Comparison of ENCODE assay signal across 15 cellular contexts in genomic region chr5:96855041-96855872, GRCh38. TPM values are rescaled to one million over a fixed set of nuclear protein-coding genes. Genes with fewer than 3 reads are reported as not detected.
A peak's percentile ranks its signal among the peaks of the same experiment; 100 is the strongest.
DNase-seq lines count a peak whose midpoint lies in the region; ATAC-seq and TF ChIP-seq lines count a peak whose summit lies in the region.
"Had no signal": no experiment of that assay in that cellular context is flagged by ENCODE, and none has a peak within 500 bp of the region (broad histone marks: within the 10 kb centered on the region; RNA-seq: fewer than 3 reads in every experiment).

No MANE protein-coding gene starts in this region.

- TF ChIP-seq CTCF in PC-3 (conservative IDR thresholded peaks at IDR 0.05; ENCODE audit: low read depth, low read length) (no peak), epithelial cell of proximal tubule (conservative IDR thresholded peaks at IDR 0.05; ENCODE audit: low read depth, low read length) (no peak), omental fat pad (IDR thresholded peaks at IDR 0.05) (no peak)

- no peaks in the 10 kb centered on the region for H3F3A ChIP-seq in PC-3 (ENCODE audit: low read length, unreplicated experiment)

- peak; percentile 70 for ATAC-seq in PC-3
- peak; percentile 53 for ATAC-seq in omental fat pad (ENCODE audit: low FRiP score)
- ATAC-seq in esophagus mucosa = no peak
- ATAC-seq in stimulated activated memory B cell treated with anti-CD40 and anti-IgM and Interleukin-4, amounts not matched to agents 10 μg/mL and 1 μg/mL and 100 μg/mL, for 72 hours = no peak
- ATAC-seq in HG02610 (IDR thresholded peaks at IDR 0.05; ENCODE audit: unreplicated experiment) = no peak
- ATAC-seq: activated CD4-positive, alpha-beta T cell treated with anti-CD3 and anti-CD28 coated beads for 36 hours had no signal

- H3K4me3 ChIP-seq in PC-3 (ENCODE audit: low read length) = peak overlapping the region; percentile 58
- H3K4me3 ChIP-seq in epithelial cell of proximal tubule (ENCODE audit: low read depth, low read length) = no peak overlapping the region

- H3K79me2 ChIP-seq in PC-3 (ENCODE audit: low read length) = no peaks in the 10 kb centered on the region

- H3K9me3 ChIP-seq in PC-3 (ENCODE audit: low read length) = no peaks in the 10 kb centered on the region

- peak overlapping the region; percentile 92 for H3K27ac ChIP-seq in PC-3 (ENCODE audit: low read length)

- no peaks in the 10 kb centered on the region for H3K9me2 ChIP-seq in PC-3 (replicated peaks; ENCODE audit: low read length)

- H3K4me2 ChIP-seq in PC-3 (ENCODE audit: low read length) = peak overlapping the region; percentile 82

- POLR2A ChIA-PET in PC-3 (lab: Charles Lee; ENCODE audit: unreplicated experiment) = no interaction called here

- H3K27me3 ChIP-seq in PC-3 (ENCODE audit: low read length) = no peaks in the 10 kb centered on the region

- intact Hi-C loops in PC-3 (cut with micrococcal nuclease) = loop anchor here (1.0 to 10.0 kb wide), 4 partner anchors 31 to 230 kb away; no protein-coding TSS in a partner anchor

- H3K4me1 Mint-ChIP-seq in stimulated activated memory B cell treated with anti-CD40 and anti-IgM and Interleukin-4, amounts not matched to agents 10 μg/mL and 1 μg/mL and 100 μg/mL, for 72 hours = no peaks in the 10 kb centered on the region
- H3K4me1 Mint-ChIP-seq: activated CD4-positive, alpha-beta T cell treated with anti-CD3 and anti-CD28 coated beads for 36 hours; CD4-positive, CD25-positive, alpha-beta regulatory T cell; IgD-negative memory B cell had no signal

- no peaks in the 10 kb centered on the region for H3K36me3 ChIP-seq in PC-3 (ENCODE audit: low read depth, low read length)

- DNase-seq in ELR (ENCODE audit: low read depth) (peak; percentile 10), PC-3 (peak; percentile 94), epithelial cell of proximal tubule (ENCODE audit: low read depth) (peak; percentile 59), omental fat pad (ENCODE audit: low spot score) (no peak), kidney glomerular epithelial cell (lab: John Stamatoyannopoulos, UW) (no peak)
- DNase-seq: activated CD4-positive, alpha-beta T cell treated with anti-CD3 and anti-CD28 coated beads for 36 hours; activated effector memory CD4-positive, alpha-beta T cell treated with Interleukin-2 at 50 U/mL for 16 hours; CD4-positive, CD25-positive, alpha-beta regulatory T cell; central memory CD4-positive, alpha-beta T cell; glutamatergic neuron; NCI-H2171 treated with DMSO at 0.1 percent for 48 hours had no signal

- H3K9ac ChIP-seq in PC-3 (ENCODE audit: low read length) = peak overlapping the region; percentile 56

- H3K27ac Mint-ChIP-seq in stimulated activated memory B cell treated with anti-CD40 and anti-IgM and Interleukin-4, amounts not matched to agents 10 μg/mL and 1 μg/mL and 100 μg/mL, for 72 hours = no peak overlapping the region
- H3K27ac Mint-ChIP-seq: activated CD4-positive, alpha-beta T cell treated with anti-CD3 and anti-CD28 coated beads for 36 hours; CD4-positive, CD25-positive, alpha-beta regulatory T cell had no signal

- H3K36me3 Mint-ChIP-seq in stimulated activated memory B cell treated with anti-CD40 and anti-IgM and Interleukin-4, amounts not matched to agents 10 μg/mL and 1 μg/mL and 100 μg/mL, for 72 hours = no peaks in the 10 kb centered on the region
- H3K36me3 Mint-ChIP-seq: CD4-positive, CD25-positive, alpha-beta regulatory T cell; IgD-negative memory B cell had no signal

- H3K4me3 Mint-ChIP-seq in stimulated activated memory B cell treated with anti-CD40 and anti-IgM and Interleukin-4, amounts not matched to agents 10 μg/mL and 1 μg/mL and 100 μg/mL, for 72 hours = no peak overlapping the region
- H3K4me3 Mint-ChIP-seq: activated CD4-positive, alpha-beta T cell treated with anti-CD3 and anti-CD28 coated beads for 36 hours; CD4-positive, CD25-positive, alpha-beta regulatory T cell; IgD-negative memory B cell had no signal

- peak overlapping the region; percentile 69 for H2AFZ ChIP-seq in PC-3 (ENCODE audit: low read length)

- no peaks in the 10 kb centered on the region for H4K20me1 ChIP-seq in PC-3 (ENCODE audit: low read length)

- H3K4me1 ChIP-seq in PC-3 (ENCODE audit: insufficient read depth, low read length) = peaks cover 62% of the 10 kb centered on the region

- CTCF ChIA-PET in PC-3 (lab: Charles Lee) = interaction anchor here (0.6 to 0.9 kb wide), 2 partner anchors 14 to 519 kb away, joined by 3 to 5 read pairs; no protein-coding TSS in a partner anchor

- no peaks in the 10 kb centered on the region for H3K27me3 Mint-ChIP-seq in stimulated activated memory B cell treated with anti-CD40 and anti-IgM and Interleukin-4, amounts not matched to agents 10 μg/mL and 1 μg/mL and 100 μg/mL, for 72 hours

- no peaks in the 10 kb centered on the region for H3K9me3 Mint-ChIP-seq in stimulated activated memory B cell treated with anti-CD40 and anti-IgM and Interleukin-4, amounts not matched to agents 10 μg/mL and 1 μg/mL and 100 μg/mL, for 72 hours
- H3K9me3 Mint-ChIP-seq: IgD-negative memory B cell had no signal

- no TSS peak for BruUV-seq in PC-3 (replicated peaks; lab: Mats Ljungman, UMichigan)

RNA-seq across cellular contexts. Expression of gene ERAP2, which starts 21.0 kb away (rescaled TPM):
- total RNA-seq in PC-3 (2014; rRNA removed) (9.6 and 12.0 TPM in 2 replicates), epithelial cell of proximal tubule (28.0 and 45.6 TPM in 2 replicates), omental fat pad (10 to 100 TPM; 15.1 to 57.4 (median 16.9) TPM), esophagus mucosa (1.3 TPM)

RNA-seq across cellular contexts. Expression of gene ERAP1, which starts 47.5 kb away (rescaled TPM):
- total RNA-seq in PC-3 (2014; rRNA removed) = 20.8 and 21.1 TPM in 2 replicates
- total RNA-seq in epithelial cell of proximal tubule = 26.4 and 34.0 TPM in 2 replicates
- 10 to 100 TPM; 35.2 to 56.2 (median 51.2) TPM for total RNA-seq in omental fat pad
- 20.7 TPM for total RNA-seq in esophagus mucosa

Comparison
In these comparisons a context has a peak if more than half of its experiments do, and no peak if none do; other contexts are left out.
1. DNase-seq: peak in ELR (single experiment), PC-3 (single experiment) and epithelial cell of proximal tubule (single experiment); none in omental fat pad (single experiment) and kidney glomerular epithelial cell (single experiment).
2. ATAC-seq: peak in PC-3 (single experiment) and omental fat pad (single experiment); none in esophagus mucosa (single experiment), stimulated activated memory B cell treated with anti-CD40 and anti-IgM and Interleukin-4, amounts not matched to agents 10 μg/mL and 1 μg/mL and 100 μg/mL, for 72 hours (single experiment) and HG02610 (single experiment).